ENCODE assay signal across 23 cellular contexts in genomic region chr2:72955188-72956049, GRCh38. TPM values are rescaled to one million over a fixed set of nuclear protein-coding genes. Genes with fewer than 3 reads are reported as not detected.
DNase-seq lines count a peak whose midpoint lies in the region; ATAC-seq and TF ChIP-seq lines count a peak whose summit lies in the region.
"Had no signal": no experiment of that assay in that cellular context is flagged by ENCODE, and none has a peak within 500 bp of the region (broad histone marks: within the 10 kb centered on the region; RNA-seq: fewer than 3 reads in every experiment).

No MANE protein-coding gene starts in this region.

- H3K9me3 Mint-ChIP-seq in MCF 10A (ENCODE audit: unreplicated experiment) (no peaks in the 10 kb centered on the region), endodermal cell (no peaks in the 10 kb centered on the region)
- no peaks in the 10 kb centered on the region for H3K9me3 Mint-ChIP-seq in stimulated activated effector memory CD8-positive, alpha-beta T cell treated with anti-CD3 and anti-CD28 coated beads, Interleukin-12 subunit alpha, Interleukin-12 subunit beta, amount 100 ng/mL, for 72 hours
- H3K9me3 Mint-ChIP-seq: stimulated activated naive CD8-positive, alpha-beta T cell treated with anti-CD3 and anti-CD28 coated beads, Interleukin-15, amount 100 ng/mL, for 72 hours had no signal

- TF ChIP-seq POLR2A in breast epithelium (IDR thresholded peaks at IDR 0.05): no peak

- H3K4me3 Mint-ChIP-seq in MCF 10A (ENCODE audit: unreplicated experiment) (no peak overlapping the region), endodermal cell (no peak overlapping the region)
- H3K4me3 Mint-ChIP-seq in stimulated activated effector memory CD8-positive, alpha-beta T cell treated with anti-CD3 and anti-CD28 coated beads, Interleukin-12 subunit alpha, Interleukin-12 subunit beta, amount 100 ng/mL, for 72 hours: peak overlapping the region; percentile 89

- H3K27me3 ChIP-seq in breast epithelium (no peaks in the 10 kb centered on the region), SJCRH30 (no peaks in the 10 kb centered on the region), endodermal cell (ENCODE audit: control insufficient read depth, insufficient read depth, low read length, poor library complexity, severe bottlenecking) (no peaks in the 10 kb centered on the region)
- H3K27me3 ChIP-seq: BE2C, right lobe of liver, upper lobe of left lung had no signal

- H3K4me1 ChIP-seq in breast epithelium: no peaks in the 10 kb centered on the region
- peaks cover 25% of the 10 kb centered on the region for H3K4me1 ChIP-seq in SJCRH30
- H3K4me1 ChIP-seq in endodermal cell (ENCODE audit: control insufficient read depth, insufficient read depth, low read length): no peaks in the 10 kb centered on the region
- H3K4me1 ChIP-seq: BE2C, right lobe of liver, upper lobe of left lung had no signal

- H3K4me3 ChIP-seq in breast epithelium (no peak overlapping the region), SJCRH30 (peak overlapping the region; percentile 39), endodermal cell (ENCODE audit: low read length) (no peak overlapping the region)
- H3K4me3 ChIP-seq: right lobe of liver had no signal

- H3K27ac ChIP-seq in breast epithelium (no peak overlapping the region), SJCRH30 (peak overlapping the region; percentile 99), endodermal cell (ENCODE audit: low read depth, low read length) (no peak overlapping the region)
- H3K27ac ChIP-seq: right lobe of liver, upper lobe of left lung, VCaP had no signal

- H3K9ac ChIP-seq in endodermal cell (ENCODE audit: extremely low read depth, low read length, poor library complexity, severe bottlenecking): no peak overlapping the region

- H3K9me3 ChIP-seq in breast epithelium (no peaks in the 10 kb centered on the region), SJCRH30 (replicated peaks) (no peaks in the 10 kb centered on the region), endodermal cell (ENCODE audit: control insufficient read depth, low read length) (no peaks in the 10 kb centered on the region)
- H3K9me3 ChIP-seq: BE2C, right lobe of liver, upper lobe of left lung had no signal

- no peaks in the 10 kb centered on the region for H3K36me3 ChIP-seq in breast epithelium
- no peaks in the 10 kb centered on the region for H3K36me3 ChIP-seq in SJCRH30
- no peaks in the 10 kb centered on the region for H3K36me3 ChIP-seq in endodermal cell (ENCODE audit: control insufficient read depth, insufficient read depth, low read length)
- H3K36me3 ChIP-seq: BE2C, upper lobe of left lung had no signal

- DNase-seq in MCF 10A (ENCODE audit: unreplicated experiment) (no peak), breast epithelium (ENCODE audit: low spot score in 2 of 2) (no peak), SJCRH30 (peak; percentile 44 to 60), endodermal cell (no peak), NCI-H1436 (lab: John Stamatoyannopoulos, UW) (no peak), DMS53 (lab: John Stamatoyannopoulos, UW) (no peak), NOMO-1 (lab: John Stamatoyannopoulos, UW; ENCODE audit: unreplicated experiment in 2 of 2) (no peak)
- no peak for DNase-seq in stimulated activated effector memory CD8-positive, alpha-beta T cell treated with anti-CD3 and anti-CD28 coated beads, Interleukin-12 subunit alpha, Interleukin-12 subunit beta, amount 100 ng/mL, for 72 hours (ENCODE audit: low spot score in 2 of 2)
- DNase-seq: activated naive CD4-positive, alpha-beta T cell treated with Interleukin-2 at 50 U/mL for 16 hours; BE2C; DND-41; GOT3; left colon; MM.1S; NCI-H1930; NCI-H774; right lobe of liver; stimulated activated naive CD8-positive, alpha-beta T cell treated with anti-CD3 and anti-CD28 coated beads, Interleukin-15, amount 100 ng/mL, for 72 hours; SW 1271 had no signal

- no peak for TF ChIP-seq CTCF in MCF 10A (IDR thresholded peaks at IDR 0.05; ENCODE audit: unreplicated experiment)
- no peak for TF ChIP-seq CTCF in breast epithelium (IDR thresholded peaks at IDR 0.05)
- no peak for TF ChIP-seq CTCF in endodermal cell (conservative IDR thresholded peaks at IDR 0.05)

- WGBS in endodermal cell (ENCODE audit: insufficient coverage in 1 of 2, insufficient read length in 1 of 2), 2 experiments: 79 to 92% methylated on average over 20 to 24 of the region's 24 CpGs

- H3K27ac Mint-ChIP-seq in MCF 10A (ENCODE audit: low read depth, unreplicated experiment) (peak overlapping the region; percentile 57), endodermal cell (peak overlapping the region; percentile 52)
- peak overlapping the region; percentile 98 for H3K27ac Mint-ChIP-seq in stimulated activated effector memory CD8-positive, alpha-beta T cell treated with anti-CD3 and anti-CD28 coated beads, Interleukin-12 subunit alpha, Interleukin-12 subunit beta, amount 100 ng/mL, for 72 hours

- ATAC-seq in stimulated activated effector memory CD8-positive, alpha-beta T cell treated with anti-CD3 and anti-CD28 coated beads, Interleukin-12 subunit alpha, Interleukin-12 subunit beta, amount 100 ng/mL, for 72 hours: no peak
- ATAC-seq: left colon; right lobe of liver; stimulated activated naive CD8-positive, alpha-beta T cell treated with anti-CD3 and anti-CD28 coated beads, Interleukin-15, amount 100 ng/mL, for 72 hours had no signal

- intact Hi-C loops in MCF 10A (cut with micrococcal nuclease): no loop called here
- intact Hi-C loops in breast epithelium (cut with DNase I; ENCODE audit: low total_unique reads): no loop called here

- H3K4me1 Mint-ChIP-seq in MCF 10A (ENCODE audit: insufficient read depth, unreplicated experiment) (no peaks in the 10 kb centered on the region), endodermal cell (peaks cover 21% of the 10 kb centered on the region)
- peaks cover 60% of the 10 kb centered on the region for H3K4me1 Mint-ChIP-seq in stimulated activated effector memory CD8-positive, alpha-beta T cell treated with anti-CD3 and anti-CD28 coated beads, Interleukin-12 subunit alpha, Interleukin-12 subunit beta, amount 100 ng/mL, for 72 hours

- H3K36me3 Mint-ChIP-seq in MCF 10A (ENCODE audit: insufficient read depth, unreplicated experiment) (no peaks in the 10 kb centered on the region), endodermal cell (ENCODE audit: low read depth) (peaks cover 14% of the 10 kb centered on the region)
- H3K36me3 Mint-ChIP-seq in stimulated activated effector memory CD8-positive, alpha-beta T cell treated with anti-CD3 and anti-CD28 coated beads, Interleukin-12 subunit alpha, Interleukin-12 subunit beta, amount 100 ng/mL, for 72 hours: no peaks in the 10 kb centered on the region

- no TSS peak for BruUV-seq in MCF 10A (replicated peaks; lab: Mats Ljungman, UMichigan)

- POLR2A ChIA-PET in MCF 10A (lab: Yijun Ruan, JAX): no interaction called here

- CTCF ChIA-PET in MCF 10A (lab: Yijun Ruan, JAX): interaction anchor here (0.7 to 2.0 kb wide), 3 partner anchors 18 to 63 kb away, joined by 4 to 9 read pairs (median 5); no protein-coding TSS in a partner anchor

- no peaks in the 10 kb centered on the region for H3K27me3 Mint-ChIP-seq in MCF 10A (ENCODE audit: insufficient read depth, unreplicated experiment)
- H3K27me3 Mint-ChIP-seq in endodermal cell (ENCODE audit: insufficient read depth): no peaks in the 10 kb centered on the region
- H3K27me3 Mint-ChIP-seq: stimulated activated naive CD8-positive, alpha-beta T cell treated with anti-CD3 and anti-CD28 coated beads, Interleukin-15, amount 100 ng/mL, for 72 hours had no signal

RNA-seq across cellular contexts. Expression of gene EMX1, which starts 38.1 kb away (rescaled TPM):
- total RNA-seq in MCF 10A (2022) (not detected in 2 replicates), breast epithelium (under 1 TPM in 1 of 3 donors, not detected in 2; 0.44 TPM), endodermal cell (1 to 10 TPM in 1 of 2 donors, under 1 TPM in 1; 0.35 to 1.1 TPM)
- not detected in 2 replicates for total RNA-seq in SJCRH30 (2014; rRNA removed; shearing (Covaris generic))
- polyA plus RNA-seq in endodermal cell (2013, experiment 1 of 2): 0.25 TPM
- 0.17 TPM for polyA plus RNA-seq in endodermal cell (2013, experiment 2 of 2)
- total RNA-seq: fibroblast of villous mesenchyme, RPMI7951, upper lobe of left lung had no signal

Comparison
In these comparisons a context has a peak if more than half of its experiments do, and no peak if none do; other contexts are left out.
1. DNase-seq: peak in SJCRH30 (2 of 2); none in MCF 10A (single experiment), breast epithelium (0 of 2), endodermal cell (single experiment), stimulated activated effector memory CD8-positive, alpha-beta T cell treated with anti-CD3 and anti-CD28 coated beads, Interleukin-12 subunit alpha, Interleukin-12 subunit beta, amount 100 ng/mL, for 72 hours (0 of 2), NCI-H1436 (single experiment), DMS53 (single experiment) and NOMO-1 (0 of 2).
2. Peak in every context shown above with its lines, with median percentiles within 50 percentile points of each other: H3K27ac Mint-ChIP-seq.